Comparison of ENCODE assay signal across 17 cellular contexts in genomic region chr2:97669448-97669847, GRCh38. TPM values are rescaled to one million over a fixed set of nuclear protein-coding genes. Genes with fewer than 3 reads are reported as not detected.
DNase-seq lines count a peak whose midpoint lies in the region; ATAC-seq, FAIRE-seq and TF ChIP-seq lines count a peak whose summit lies in the region.
"Had no signal": no experiment of that assay in that cellular context is flagged by ENCODE, and none has a peak within 500 bp of the region (broad histone marks: within the 10 kb centered on the region; RNA-seq: fewer than 3 reads in every experiment).

TSS of gene C2orf92 (plus strand) at chr2:97669713. CDS start at chr2:97669789, 76 bp downstream.

- no peak for TF ChIP-seq CTCF in lung (IDR thresholded peaks at IDR 0.05; ENCODE audit: control extremely low read depth, extremely low read depth)
- no peak for TF ChIP-seq CTCF in testis (IDR thresholded peaks at IDR 0.05)

- H3K36me3 Mint-ChIP-seq in T-cell = no peaks in the 10 kb centered on the region

- DNase-seq in T-cell = no peak
- DNase-seq in lung (ENCODE audit: low spot score) = no peak
- no peak for DNase-seq in testis
- DNase-seq in DMS79 (lab: John Stamatoyannopoulos, UW) = no peak
- DNase-seq in LoVo (ENCODE audit: low spot score) = no peak
- DNase-seq in OCI-M1 (lab: John Stamatoyannopoulos, UW) = no peak
- DNase-seq in GM12892 (ENCODE audit: insufficient read length) = no peak
- DNase-seq: activated CD8-positive, alpha-beta memory T cell treated with anti-CD3 and anti-CD28 coated beads, Interleukin-2, amount 50 U/mL, for 4 hours; brain microvascular endothelial cell; erythroblast; left ventricle myocardium inferior; NCI-H1930; SHP77; T1000 had no signal

- peaks cover 0 to 2% of the 10 kb centered on the region in 2 donors for H3K9me3 ChIP-seq in lung (ENCODE audit: control insufficient read depth in 2 of 2, insufficient read depth in 1 of 2, low read length in 1 of 2)
- no peaks in the 10 kb centered on the region for H3K9me3 ChIP-seq in testis
- H3K9me3 ChIP-seq: left ventricle myocardium inferior had no signal

- H3K9me3 Mint-ChIP-seq in T-cell = no peaks in the 10 kb centered on the region
- H3K9me3 Mint-ChIP-seq: dendritic cell treated with granulocyte-macrophage colony-stimulating factor and Interleukin-4, amounts not matched to agents 40 ng/mL and 50 ng/mL, for 4 days had no signal

- H3K36me3 ChIP-seq in lung (ENCODE audit: control insufficient read depth in 2 of 2, insufficient read depth in 2 of 2, low read length in 2 of 2) (no peaks in the 10 kb centered on the region), testis (ENCODE audit: low read depth, missing control alignments) (no peaks in the 10 kb centered on the region)
- H3K36me3 ChIP-seq: brain microvascular endothelial cell, left ventricle myocardium inferior had no signal

- H3K27me3 ChIP-seq in lung (ENCODE audit: control insufficient read depth, insufficient read depth) (no peaks in the 10 kb centered on the region), testis (no peaks in the 10 kb centered on the region)
- H3K27me3 ChIP-seq: brain microvascular endothelial cell had no signal

- TF ChIP-seq POLR2A in testis (IDR thresholded peaks at IDR 0.05) (no peak), GM12892 (IDR thresholded peaks at IDR 0.05; ENCODE audit: low read depth, low read length) (no peak)

- H3K27ac ChIP-seq in lung (ENCODE audit: low read depth in 1 of 2, low read length in 1 of 2) (no peak within 1 kb of the TSS), testis (no peak within 1 kb of the TSS)
- H3K27ac ChIP-seq: brain microvascular endothelial cell, left ventricle myocardium inferior had no signal

- H3K4me3 Mint-ChIP-seq in T-cell = no peak within 1 kb of the TSS
- H3K4me3 Mint-ChIP-seq: activated naive CD8-positive, alpha-beta T cell; dendritic cell treated with granulocyte-macrophage colony-stimulating factor and Interleukin-4, amounts not matched to agents 40 ng/mL and 50 ng/mL, for 4 days had no signal

- CTCF ChIA-PET in T-cell (lab: Charles Lee) = no interaction called here

- H3K4me3 ChIP-seq in lung (no peak within 1 kb of the TSS), testis (no peak within 1 kb of the TSS)
- H3K4me3 ChIP-seq: left ventricle myocardium inferior had no signal

- intact Hi-C loops in testis (cut with DNase I; ENCODE audit: low total_unique reads) = no loop called here

- H3K27ac Mint-ChIP-seq in T-cell = no peak within 1 kb of the TSS
- H3K27ac Mint-ChIP-seq: activated naive CD8-positive, alpha-beta T cell; dendritic cell treated with granulocyte-macrophage colony-stimulating factor and Interleukin-4, amounts not matched to agents 40 ng/mL and 50 ng/mL, for 4 days had no signal

- 94 to 96% methylated on average over 6 of the region's 6 CpGs for WGBS in lung, 2 donors
- 93 to 94% methylated on average over 5 to 6 of the region's 6 CpGs for WGBS in testis, 2 donors

- peaks cover 0 to 9% (median 7%) of the 10 kb centered on the region in 3 donors for H3K4me1 Mint-ChIP-seq in T-cell

- H3K27me3 Mint-ChIP-seq in T-cell = no peaks in the 10 kb centered on the region
- H3K27me3 Mint-ChIP-seq: activated naive CD8-positive, alpha-beta T cell; dendritic cell treated with granulocyte-macrophage colony-stimulating factor and Interleukin-4, amounts not matched to agents 40 ng/mL and 50 ng/mL, for 4 days had no signal

- ATAC-seq in GM18867 (IDR thresholded peaks at IDR 0.05; ENCODE audit: unreplicated experiment) = peak; percentile 49
- ATAC-seq in T-cell (replicated peaks in 1 of 4) = no peak
- ATAC-seq in lung (ENCODE audit: insufficient read depth, low FRiP score) = no peak

- H3K4me1 ChIP-seq in lung (ENCODE audit: control insufficient read depth in 2 of 2, insufficient read depth in 2 of 2, low read length in 2 of 2) = peaks cover 0 to 2% of the 10 kb centered on the region in 2 donors
- H3K4me1 ChIP-seq in testis = peaks cover 4% of the 10 kb centered on the region

- no peak for FAIRE-seq in GM12892 (lab: Jason Lieb, UNC)

- POLR2A ChIA-PET in T-cell (lab: Charles Lee) = interaction anchor here in 1 of 2 donors (0.5 kb wide), 1 partner anchor 135 kb away, joined by 4 read pairs; no protein-coding TSS in a partner anchor

RNA-seq across cellular contexts. Expression of gene C2orf92, which starts in this region (rescaled TPM):
- total RNA-seq in T-cell = 10 to 100 TPM; 15.3 to 24.1 (median 16.6) TPM
- total RNA-seq in lung = 10 to 100 TPM; 12.1 to 19.0 TPM
- 10 to 100 TPM in 1 of 2 donors, 1 to 10 TPM in 1; 1.8 to 16.4 TPM for polyA plus RNA-seq in lung
- 10 to 100 TPM; 27.8 to 35.7 TPM for total RNA-seq in testis
- 51.2 TPM for polyA plus RNA-seq in testis (ENCODE audit: insufficient read depth, low read depth, low replicate concordance)
- 10.9 TPM for polyA plus RNA-seq in GM12892 (2012; ENCODE audit: missing spikeins)
